Comparison of ENCODE assay signal across 27 cellular contexts in the genomic region with DNA sequence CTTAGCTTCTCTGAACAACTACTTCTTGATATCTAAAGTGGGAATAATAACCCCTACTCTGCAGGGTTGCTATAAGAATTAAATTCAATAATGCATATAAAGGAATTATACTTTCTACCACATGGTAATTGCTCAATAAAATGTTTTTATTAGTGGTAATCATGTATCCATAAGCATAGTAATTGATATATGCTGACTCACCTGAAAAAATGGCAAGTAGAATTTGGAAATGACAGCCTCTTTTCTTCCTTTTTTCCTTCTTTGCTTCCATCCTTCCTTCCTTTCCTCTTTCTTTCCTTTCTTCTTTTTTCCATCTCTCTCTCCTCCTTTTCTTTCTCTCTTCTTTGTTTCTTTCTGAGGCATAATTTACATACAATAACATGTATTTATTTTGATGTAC.
"Had no signal": no experiment of that assay in that cellular context is flagged by ENCODE, and none has a peak within 500 bp of the region (broad histone marks: within the 10 kb centered on the region; RNA-seq: fewer than 3 reads in every experiment).

No MANE protein-coding gene starts in this region.

- H3K9me3 Mint-ChIP-seq: dendritic cell treated with granulocyte-macrophage colony-stimulating factor and Interleukin-4, amounts not matched to agents 40 ng/mL and 50 ng/mL, for 4 days; mesothelial cell of epicardium had no signal

- H3K27me3 Mint-ChIP-seq: dendritic cell treated with granulocyte-macrophage colony-stimulating factor and Interleukin-4, amounts not matched to agents 40 ng/mL and 50 ng/mL, for 4 days; effector memory CD8-positive, alpha-beta T cell had no signal

- H3K27ac ChIP-seq: epithelial cell of prostate, esophagus squamous epithelium, gastrocnemius medialis, heart right ventricle, left lung, lower lobe of right lung had no signal

- H3K4me1 ChIP-seq: gastrocnemius medialis, heart right ventricle, left lung, lower lobe of right lung had no signal

- H3K27me3 ChIP-seq: esophagus squamous epithelium, gastrocnemius medialis, heart right ventricle, left lung had no signal

- H3K36me3 Mint-ChIP-seq: mesothelial cell of epicardium; naive B cell; naive thymus-derived CD8-positive, alpha-beta T cell had no signal

- DNase-seq: cortex of kidney; effector CD8-positive, alpha-beta T cell; effector memory CD8-positive, alpha-beta T cell; endodermal cell; erythroblast; esophagus squamous epithelium; foreskin fibroblast; foreskin melanocyte; gastrocnemius medialis; glutamatergic neuron; head of caudate nucleus; heart right ventricle; hippocampal formation; left cardiac atrium; left lung; left ventricle myocardium superior; lower lobe of right lung; mesenchymal stem cell; mucosa of descending colon; naive B cell; naive thymus-derived CD8-positive, alpha-beta T cell had no signal

- H3K36me3 ChIP-seq: esophagus squamous epithelium, gastrocnemius medialis, heart right ventricle, left lung, lower lobe of right lung had no signal

- H3K4me3 Mint-ChIP-seq: dendritic cell treated with granulocyte-macrophage colony-stimulating factor and Interleukin-4, amounts not matched to agents 40 ng/mL and 50 ng/mL, for 4 days; effector memory CD8-positive, alpha-beta T cell; endodermal cell; mesothelial cell of epicardium; naive B cell; naive thymus-derived CD8-positive, alpha-beta T cell had no signal

- FAIRE-seq: islet of Langerhans, keratinocyte had no signal

- H3K9me3 ChIP-seq: esophagus squamous epithelium, gastrocnemius medialis, lower lobe of right lung, mucosa of descending colon had no signal

- H3K4me1 Mint-ChIP-seq: endodermal cell; mesothelial cell of epicardium; naive B cell; naive thymus-derived CD8-positive, alpha-beta T cell had no signal

- ATAC-seq: effector memory CD8-positive, alpha-beta T cell; esophagus mucosa; gastrocnemius medialis; heart right ventricle; left cardiac atrium; left lung; left ventricle myocardium superior; lower lobe of right lung; mucosa of descending colon; naive thymus-derived CD8-positive, alpha-beta T cell had no signal

- H3K27ac Mint-ChIP-seq: dendritic cell treated with granulocyte-macrophage colony-stimulating factor and Interleukin-4, amounts not matched to agents 40 ng/mL and 50 ng/mL, for 4 days; effector memory CD8-positive, alpha-beta T cell; endodermal cell; mesothelial cell of epicardium; naive B cell; naive thymus-derived CD8-positive, alpha-beta T cell had no signal

- H3K4me3 ChIP-seq: esophagus squamous epithelium, gastrocnemius medialis, heart right ventricle, left lung, lower lobe of right lung, mucosa of descending colon had no signal
